ENCODE assay signal across 8 cellular contexts in genomic region chr2:196262606-196263005, GRCh38.
DNase-seq lines count a peak whose midpoint lies in the region; TF ChIP-seq lines count a peak whose summit lies in the region.
"Had no signal": no experiment of that assay in that cellular context is flagged by ENCODE, and none has a peak within 500 bp of the region (broad histone marks: within the 10 kb centered on the region; RNA-seq: fewer than 3 reads in every experiment).

No MANE protein-coding gene starts in this region.

- H3K4me3 ChIP-seq in HL-60 (replicated peaks; ENCODE audit: insufficient read depth, low read length) = no peak overlapping the region
- peak overlapping the region; percentile 41 for H3K4me3 ChIP-seq in SJCRH30
- H3K4me3 ChIP-seq in skeletal muscle tissue (ENCODE audit: low read length in 3 of 3) = no peak overlapping the region
- no peak overlapping the region for H3K4me3 ChIP-seq in esophagus muscularis mucosa

- WGBS in esophagus muscularis mucosa = 85% methylated on average over 9 of the region's 9 CpGs

- no peaks in the 10 kb centered on the region for H3K27me3 Mint-ChIP-seq in dendritic cell treated with granulocyte-macrophage colony-stimulating factor and Interleukin-4, amounts not matched to agents 40 ng/mL and 50 ng/mL, for 4 days

- no peak for TF ChIP-seq POLR2A in esophagus muscularis mucosa (IDR thresholded peaks at IDR 0.05; ENCODE audit: low read depth)

- no peak for TF ChIP-seq EP300 in esophagus muscularis mucosa (IDR thresholded peaks at IDR 0.05)

- no peaks in the 10 kb centered on the region for H3K9me3 ChIP-seq in SJCRH30 (replicated peaks)
- no peaks in the 10 kb centered on the region for H3K9me3 ChIP-seq in skeletal muscle tissue (ENCODE audit: control insufficient read depth in 3 of 3, low read length in 3 of 3)
- H3K9me3 ChIP-seq in esophagus muscularis mucosa = no peaks in the 10 kb centered on the region

- TF ChIP-seq CTCF in HL-60 (IDR thresholded peaks at IDR 0.05; ENCODE audit: insufficient read depth, low read length) (no peak), esophagus muscularis mucosa (IDR thresholded peaks at IDR 0.05) (no peak)

- no peaks in the 10 kb centered on the region for H3K27me3 ChIP-seq in HL-60 (ENCODE audit: insufficient read depth, poor library complexity, severe bottlenecking)
- H3K27me3 ChIP-seq in SJCRH30 = no peaks in the 10 kb centered on the region
- no peaks in the 10 kb centered on the region for H3K27me3 ChIP-seq in skeletal muscle tissue (ENCODE audit: control insufficient read depth in 3 of 3, insufficient read depth in 3 of 3, low read length in 3 of 3)
- H3K27me3 ChIP-seq in esophagus muscularis mucosa = no peaks in the 10 kb centered on the region

- H3K9me3 Mint-ChIP-seq in dendritic cell treated with granulocyte-macrophage colony-stimulating factor and Interleukin-4, amounts not matched to agents 40 ng/mL and 50 ng/mL, for 4 days = no peaks in the 10 kb centered on the region

- no peaks in the 10 kb centered on the region for H3K36me3 ChIP-seq in SJCRH30
- no peaks in the 10 kb centered on the region for H3K36me3 ChIP-seq in skeletal muscle tissue (ENCODE audit: control insufficient read depth in 3 of 3, insufficient read depth in 3 of 3, low read length in 3 of 3)
- H3K36me3 ChIP-seq in esophagus muscularis mucosa = peaks cover 0 to 24% (median 0%) of the 10 kb centered on the region in 4 donors

- DNase-seq in HL-60 (ENCODE audit: low read depth in 1 of 2, low spot score in 1 of 2) (no peak), SJCRH30 (peak in 1 of 2 experiments; percentile 67), DMS153 treated with DMSO at 0.1 percent for 48 hours (lab: John Stamatoyannopoulos, UW; ENCODE audit: unreplicated experiment) (no peak), esophagus muscularis mucosa (ENCODE audit: extremely low spot score) (no peak), DMS 273 treated with DMSO at 0.1 percent for 48 hours (lab: John Stamatoyannopoulos, UW) (no peak)
- DNase-seq: cerebellar nuclear complex had no signal

- H3K27ac Mint-ChIP-seq in dendritic cell treated with granulocyte-macrophage colony-stimulating factor and Interleukin-4, amounts not matched to agents 40 ng/mL and 50 ng/mL, for 4 days = peak overlapping the region; percentile 89

- peaks cover 34% of the 10 kb centered on the region for H3K4me1 Mint-ChIP-seq in dendritic cell treated with granulocyte-macrophage colony-stimulating factor and Interleukin-4, amounts not matched to agents 40 ng/mL and 50 ng/mL, for 4 days (ENCODE audit: low read depth)

- intact Hi-C loops in dendritic cell treated with granulocyte-macrophage colony-stimulating factor and Interleukin-4, amounts not matched to agents 40 ng/mL and 50 ng/mL, for 4 days (cut with micrococcal nuclease) = loop anchor here (1.0 kb wide), 3 partner anchors 20 to 92 kb away; no protein-coding TSS in a partner anchor
- intact Hi-C loops in esophagus muscularis mucosa (cut with DNase I) = no loop called here

- peak overlapping the region; percentile 32 for H3K4me3 Mint-ChIP-seq in dendritic cell treated with granulocyte-macrophage colony-stimulating factor and Interleukin-4, amounts not matched to agents 40 ng/mL and 50 ng/mL, for 4 days

- no peak overlapping the region for H3K9ac ChIP-seq in skeletal muscle tissue (ENCODE audit: low read depth in 1 of 3, low read length in 3 of 3)

- H3K4me1 ChIP-seq in SJCRH30 = peaks cover 50% of the 10 kb centered on the region
- no peaks in the 10 kb centered on the region for H3K4me1 ChIP-seq in skeletal muscle tissue (ENCODE audit: control insufficient read depth in 3 of 3, insufficient read depth in 3 of 3, low read length in 3 of 3)
- H3K4me1 ChIP-seq in esophagus muscularis mucosa = peaks cover 0 to 8% (median 2%) of the 10 kb centered on the region in 4 donors

- no peaks in the 10 kb centered on the region for H3K36me3 Mint-ChIP-seq in dendritic cell treated with granulocyte-macrophage colony-stimulating factor and Interleukin-4, amounts not matched to agents 40 ng/mL and 50 ng/mL, for 4 days (ENCODE audit: low read depth)

- H3K27ac ChIP-seq in HL-60 (replicated peaks) = peak overlapping the region; percentile 69
- peak overlapping the region; percentile 78 for H3K27ac ChIP-seq in SJCRH30
- peak overlapping the region; percentile 14 for H3K27ac ChIP-seq in skeletal muscle tissue (ENCODE audit: low read depth, low read length)
- peak overlapping the region in 1 of 4 donors; percentile 22 for H3K27ac ChIP-seq in esophagus muscularis mucosa (replicated peaks in 1 of 4)
